Comparison of ENCODE assay signal across 8 cellular contexts in genomic region chr1:92784639-92785500, GRCh38. TPM values are rescaled to one million over a fixed set of nuclear protein-coding genes. Genes with fewer than 3 reads are reported as not detected.
DNase-seq lines count a peak whose midpoint lies in the region; ATAC-seq and TF ChIP-seq lines count a peak whose summit lies in the region.

Gene EVI5 (minus strand): TSS chr1:92785108. CDS start chr1:92736546, 48,562 bp downstream.

- H3K4me3 ChIP-seq in epithelial cell of proximal tubule (ENCODE audit: low read depth, low read length): peak within 1 kb of the TSS; percentile 83

- peak; percentile 27 for TF ChIP-seq CTCF in epithelial cell of proximal tubule (conservative IDR thresholded peaks at IDR 0.05; ENCODE audit: low read depth, low read length)

- DNase-seq in DMS153 (lab: John Stamatoyannopoulos, UW): peak; percentile 90
- DNase-seq in HuH-7.5 (ENCODE audit: low spot score): peak; percentile 85
- DNase-seq in OCI-M1 (lab: John Stamatoyannopoulos, UW): peak; percentile 97
- peak; percentile 61 for DNase-seq in activated T-cell treated with anti-CD3 and anti-CD28 coated beads, Interleukin-2, amount 50 U/mL, for 1 hour
- peak; percentile 69 for DNase-seq in epithelial cell of proximal tubule (ENCODE audit: low read depth)
- DNase-seq in mucosa of gallbladder (ENCODE audit: low spot score): peak; percentile 93
- peak; percentile 17 to 34 for DNase-seq in stimulated activated CD8-positive, alpha-beta memory T cell treated with anti-CD3 and anti-CD28 coated beads, Interleukin-4, amount 100 ng/mL, for 4 hours (ENCODE audit: low read depth in 2 of 2, low spot score in 1 of 2)

- peak; percentile 97 for ATAC-seq in GM21528 (IDR thresholded peaks at IDR 0.05; ENCODE audit: low FRiP score, unreplicated experiment)

RNA-seq across cellular contexts. Expression of gene EVI5, which starts in this region (rescaled TPM):
- total RNA-seq in epithelial cell of proximal tubule: 5.9 and 9.6 TPM in 2 replicates
- 39.2 TPM for total RNA-seq in mucosa of gallbladder

Comparison
In these comparisons a context has a peak if more than half of its experiments do, and no peak if none do; other contexts are left out.
1. Peak in every context shown above with its lines: DNase-seq, ATAC-seq and H3K4me3 ChIP-seq.
2. DNase-seq: peak in every context shown above with its lines; median percentile 97 in OCI-M1; 93 in mucosa of gallbladder; 90 in DMS153; 85 in HuH-7.5; 69 in epithelial cell of proximal tubule; 61 in activated T-cell treated with anti-CD3 and anti-CD28 coated beads, Interleukin-2, amount 50 U/mL, for 1 hour; 26 in stimulated activated CD8-positive, alpha-beta memory T cell treated with anti-CD3 and anti-CD28 coated beads, Interleukin-4, amount 100 ng/mL, for 4 hours.